Comparison of ENCODE assay signal across 10 cellular contexts in the genomic region with DNA sequence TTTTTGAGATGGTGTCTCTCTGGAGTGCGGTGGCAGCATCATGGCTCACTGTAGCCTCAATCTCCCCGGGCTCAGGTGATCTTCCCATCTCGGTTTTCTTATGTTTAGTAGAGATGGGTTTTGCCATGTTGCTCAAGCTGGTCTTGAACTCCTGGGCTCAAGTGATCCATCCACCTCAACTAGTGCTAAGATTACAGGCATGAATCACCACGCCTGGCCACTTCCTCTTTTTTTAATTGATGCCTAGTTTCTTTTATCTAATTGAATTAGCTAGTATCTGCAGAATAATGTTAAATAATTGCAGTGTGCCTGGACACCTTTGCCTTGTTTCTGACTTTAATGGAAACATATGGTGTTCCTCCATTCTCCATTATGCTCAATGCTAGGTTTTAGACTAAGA. TPM values are rescaled to one million over a fixed set of nuclear protein-coding genes. Genes with fewer than 3 reads are reported as not detected.
"Had no signal": no experiment of that assay in that cellular context is flagged by ENCODE, and none has a peak within 500 bp of the region (broad histone marks: within the 10 kb centered on the region; RNA-seq: fewer than 3 reads in every experiment).

No MANE protein-coding gene starts in this region.

- FAIRE-seq: astrocyte, endometrium had no signal

- H3K27ac Mint-ChIP-seq: activated CD4-positive, alpha-beta memory T cell treated with anti-CD3 and anti-CD28 coated beads for 36 hours; immature natural killer cell had no signal

- H3K4me1 Mint-ChIP-seq: immature natural killer cell had no signal

- H3K36me3 Mint-ChIP-seq: activated CD4-positive, alpha-beta memory T cell treated with anti-CD3 and anti-CD28 coated beads for 36 hours; immature natural killer cell had no signal

- H3K9me3 Mint-ChIP-seq: activated CD4-positive, alpha-beta memory T cell treated with anti-CD3 and anti-CD28 coated beads for 36 hours; immature natural killer cell had no signal

- ATAC-seq: lower lobe of right lung had no signal

- DNase-seq: activated CD4-positive, alpha-beta memory T cell treated with anti-CD3 and anti-CD28 coated beads for 36 hours; dorsolateral prefrontal cortex; glutamatergic neuron; immature natural killer cell; lower lobe of right lung; midbrain; stimulated activated CD4-positive, alpha-beta T cell treated with anti-CD3 and anti-CD28 coated beads, Interleukin-4, amount 100 ng/mL, for 1 hour; stomach had no signal

- H3K4me3 Mint-ChIP-seq: activated CD4-positive, alpha-beta memory T cell treated with anti-CD3 and anti-CD28 coated beads for 36 hours; immature natural killer cell had no signal

RNA-seq across cellular contexts. Expression of a gene that starts 38.4 kb away (rescaled TPM):
- polyA plus RNA-seq: immature natural killer cell had no signal
